In genomic region chr14:75857199-75857598, GRCh38 we compare ENCODE assay signal across 11 cellular contexts.
"Had no signal": no experiment of that assay in that cellular context is flagged by ENCODE, and none has a peak within 500 bp of the region (broad histone marks: within the 10 kb centered on the region; RNA-seq: fewer than 3 reads in every experiment).

No MANE protein-coding gene starts in this region.

- H3K4me3 ChIP-seq: GM23248, GM23338, HAP-1 had no signal

- H2AFZ ChIP-seq: GM23248, GM23338 had no signal

- H3K4me2 ChIP-seq: GM23338 had no signal

- H3K9me3 Mint-ChIP-seq: GM23338, H9, HFFc6 had no signal

- H3K9ac ChIP-seq: GM23248 had no signal

- H3K4me3 Mint-ChIP-seq: GM23338, H9, HFFc6 had no signal

- DNase-seq: GM23248, GOT3, H7, H9, HCEC 1CT, HFFc6 had no signal

- FAIRE-seq: H1, H54 had no signal

- H3K27ac ChIP-seq: GM23248 had no signal

- H3K36me3 ChIP-seq: HAP-1 had no signal

- H3K9me3 ChIP-seq: HAP-1 had no signal

- ATAC-seq: GM23338, HCT116 had no signal

- H3K27ac Mint-ChIP-seq: GM23338, H9, HFFc6 had no signal
